Comparison of ENCODE assay signal across 20 cellular contexts in genomic region chr3:143414571-143415253, GRCh38.
DNase-seq lines count a peak whose midpoint lies in the region; ATAC-seq and TF ChIP-seq lines count a peak whose summit lies in the region.
"Had no signal": no experiment of that assay in that cellular context is flagged by ENCODE, and none has a peak within 500 bp of the region (broad histone marks: within the 10 kb centered on the region; RNA-seq: fewer than 3 reads in every experiment).

No MANE protein-coding gene starts in this region.

- POLR2A ChIA-PET in Caco-2 (lab: Charles Lee): no interaction called here

- ATAC-seq in activated T-cell treated with anti-CD3 and anti-CD28 coated beads, Interleukin-2, amount 50 U/mL, for 72 hours (replicated peaks in 1 of 2): peak; percentile 71 to 77
- peak; percentile 53 for ATAC-seq in GM18511 (IDR thresholded peaks at IDR 0.05; ENCODE audit: unreplicated experiment)
- ATAC-seq in GM21576 (IDR thresholded peaks at IDR 0.05; ENCODE audit: unreplicated experiment): no peak
- ATAC-seq in GM18907 (IDR thresholded peaks at IDR 0.05; ENCODE audit: unreplicated experiment): no peak

- no peaks in the 10 kb centered on the region for H3K9me3 ChIP-seq in Caco-2

- DNase-seq in activated T-cell treated with anti-CD3 and anti-CD28 coated beads, Interleukin-2, amount 50 U/mL, for 72 hours: no peak
- no peak for DNase-seq in activated T-cell treated with anti-CD3 and anti-CD28 coated beads for 4 hours
- peak; percentile 82 for DNase-seq in NCI-H82 (lab: John Stamatoyannopoulos, UW)
- DNase-seq in glutamatergic neuron: no peak
- no peak for DNase-seq in Caco-2
- DNase-seq: 8988T, DMS79 treated with DMSO at 0.1 percent for 48 hours, GM23248, HCEC 1CT, MM.1S, NCI-H1092 treated with DMSO at 0.1 percent for 48 hours, NCI-H146, NCI-H2029 treated with DMSO at 0.1 percent for 48 hours, NCI-H2171, NCI-H526, Right ventricle myocardium superior had no signal

- no peak overlapping the region for H3K4me3 Mint-ChIP-seq in activated T-cell treated with anti-CD3 and anti-CD28 coated beads, Interleukin-2, amount 50 U/mL, for 72 hours
- peak overlapping the region; percentile 1 for H3K4me3 Mint-ChIP-seq in glutamatergic neuron (ENCODE audit: unreplicated experiment)
- H3K4me3 Mint-ChIP-seq in Caco-2 (ENCODE audit: unreplicated experiment): no peak overlapping the region

- intact Hi-C loops in Caco-2 (cut with micrococcal nuclease; ENCODE audit: unreplicated experiment): no loop called here

- no peaks in the 10 kb centered on the region for H3K4me1 ChIP-seq in Caco-2

- no peaks in the 10 kb centered on the region for H3K27me3 Mint-ChIP-seq in activated T-cell treated with anti-CD3 and anti-CD28 coated beads, Interleukin-2, amount 50 U/mL, for 72 hours (ENCODE audit: low read depth)
- H3K27me3 Mint-ChIP-seq in glutamatergic neuron (ENCODE audit: unreplicated experiment) (peaks cover 4% of the 10 kb centered on the region), Caco-2 (ENCODE audit: insufficient read depth, unreplicated experiment) (peaks cover 25% of the 10 kb centered on the region)

- H3K27me3 ChIP-seq in Caco-2 (replicated peaks; ENCODE audit: control insufficient read depth, insufficient read depth, low read length): no peaks in the 10 kb centered on the region

- no peak overlapping the region for H3K27ac Mint-ChIP-seq in activated T-cell treated with anti-CD3 and anti-CD28 coated beads, Interleukin-2, amount 50 U/mL, for 72 hours
- H3K27ac Mint-ChIP-seq in glutamatergic neuron (ENCODE audit: unreplicated experiment): no peak overlapping the region
- no peak overlapping the region for H3K27ac Mint-ChIP-seq in Caco-2 (ENCODE audit: unreplicated experiment)

- CTCF ChIA-PET in Caco-2 (lab: Charles Lee): no interaction called here

- BruUV-seq in Caco-2 (replicated peaks; lab: Mats Ljungman, UMichigan): no TSS peak

- no peaks in the 10 kb centered on the region for H3K9me3 Mint-ChIP-seq in activated T-cell treated with anti-CD3 and anti-CD28 coated beads, Interleukin-2, amount 50 U/mL, for 72 hours
- H3K9me3 Mint-ChIP-seq in glutamatergic neuron (ENCODE audit: unreplicated experiment): peaks cover 2% of the 10 kb centered on the region
- no peaks in the 10 kb centered on the region for H3K9me3 Mint-ChIP-seq in Caco-2 (ENCODE audit: unreplicated experiment)

- H3K4me3 ChIP-seq in Caco-2 (ENCODE audit: low read depth, low read length): no peak overlapping the region
- H3K4me3 ChIP-seq: GM23248, SK-N-MC had no signal

- no peaks in the 10 kb centered on the region for H3K36me3 Mint-ChIP-seq in activated T-cell treated with anti-CD3 and anti-CD28 coated beads, Interleukin-2, amount 50 U/mL, for 72 hours (ENCODE audit: insufficient read depth in 2 of 2)
- H3K36me3 Mint-ChIP-seq in glutamatergic neuron (ENCODE audit: unreplicated experiment): no peaks in the 10 kb centered on the region
- H3K36me3 Mint-ChIP-seq in Caco-2 (ENCODE audit: insufficient read depth, unreplicated experiment): no peaks in the 10 kb centered on the region

- no peak for TF ChIP-seq CTCF in glutamatergic neuron (IDR thresholded peaks at IDR 0.05; ENCODE audit: partially characterized antibody, unreplicated experiment)
- no peak for TF ChIP-seq CTCF in Caco-2 (IDR thresholded peaks at IDR 0.05; ENCODE audit: insufficient read depth in 1 of 2, low read depth in 1 of 2, low read length in 1 of 2, severe bottlenecking in 1 of 2, unreplicated experiment in 1 of 2)

- H3K36me3 ChIP-seq in Caco-2 (ENCODE audit: control insufficient read depth, insufficient read depth, low read length): no peaks in the 10 kb centered on the region

- H3K4me1 Mint-ChIP-seq in activated T-cell treated with anti-CD3 and anti-CD28 coated beads, Interleukin-2, amount 50 U/mL, for 72 hours (ENCODE audit: low read depth): peaks cover 9% of the 10 kb centered on the region
- peaks cover 7% of the 10 kb centered on the region for H3K4me1 Mint-ChIP-seq in glutamatergic neuron (ENCODE audit: low read depth, unreplicated experiment)
- no peaks in the 10 kb centered on the region for H3K4me1 Mint-ChIP-seq in Caco-2 (ENCODE audit: low read depth, unreplicated experiment)

Comparison
In these comparisons a context has a peak if more than half of its experiments do, and no peak if none do; other contexts are left out.
1. ATAC-seq: peak in activated T-cell treated with anti-CD3 and anti-CD28 coated beads, Interleukin-2, amount 50 U/mL, for 72 hours (2 of 2) and GM18511 (single experiment); none in GM21576 (single experiment) and GM18907 (single experiment).